Comparison of ENCODE assay signal across 9 cellular contexts in genomic region chr1:207910678-207911354, GRCh38. TPM values are rescaled to one million over a fixed set of nuclear protein-coding genes. Genes with fewer than 3 reads are reported as not detected.
DNase-seq lines count a peak whose midpoint lies in the region; ATAC-seq and TF ChIP-seq lines count a peak whose summit lies in the region.
"Had no signal": no experiment of that assay in that cellular context is flagged by ENCODE, and none has a peak within 500 bp of the region (broad histone marks: within the 10 kb centered on the region; RNA-seq: fewer than 3 reads in every experiment).

TSS of gene CD34 (minus strand) at chr1:207911125. CDS start at chr1:207911080, 45 bp downstream.

- ATAC-seq in upper lobe of left lung (ENCODE audit: low FRiP score in 2 of 2) = peak in 1 of 2 donors; percentile 80

- intact Hi-C loops in Calu3 (cut with micrococcal nuclease; ENCODE audit: unreplicated experiment) = no loop called here

- in situ Hi-C loops in endometrial microvascular endothelial cells (cut with HindIII; ENCODE audit: inconsistent ontology term, low pct_unique_long_range_greater_than_20kb, low sequenced_read_pairs) = no loop called here

- H3K27me3 ChIP-seq in Peyer's patch (peaks cover 0 to 5% of the 10 kb centered on the region in 2 donors), mucosa of rectum (ENCODE audit: control insufficient read depth in 2 of 2, insufficient read depth in 2 of 2, low read length in 2 of 2) (peaks cover 12 to 18% of the 10 kb centered on the region in 2 donors), upper lobe of left lung (peaks cover 0 to 8% (median 3%) of the 10 kb centered on the region in 4 donors)

- no peak for TF ChIP-seq POLR2A in Peyer's patch (IDR thresholded peaks at IDR 0.05)
- peak in 1 of 4 donors; percentile 30 for TF ChIP-seq POLR2A in upper lobe of left lung (IDR thresholded peaks at IDR 0.05)

- peaks cover 38% of the 10 kb centered on the region for H3K27me3 Mint-ChIP-seq in Calu3 (ENCODE audit: unreplicated experiment)

- H3K27ac Mint-ChIP-seq in Calu3 (ENCODE audit: unreplicated experiment) = peak within 1 kb of the TSS; percentile 4

- TF ChIP-seq CTCF in Calu3 (IDR thresholded peaks at IDR 0.05; ENCODE audit: unreplicated experiment) = no peak
- no peak for TF ChIP-seq CTCF in Peyer's patch (IDR thresholded peaks at IDR 0.05)
- no peak for TF ChIP-seq CTCF in upper lobe of left lung (IDR thresholded peaks at IDR 0.05)

- peaks cover 7% of the 10 kb centered on the region for H3K36me3 Mint-ChIP-seq in Calu3 (ENCODE audit: insufficient read depth, unreplicated experiment)

- H3K27ac ChIP-seq in Peyer's patch (peak within 1 kb of the TSS; percentile 3 to 54 (median 35)), mucosa of rectum (ENCODE audit: low read depth in 2 of 2, low read length in 2 of 2) (peak within 1 kb of the TSS; percentile 42 to 53), upper lobe of left lung (peak within 1 kb of the TSS; percentile 61 to 80 (median 79))
- H3K27ac ChIP-seq: HL-60 had no signal

- BruUV-seq in Calu3 (replicated peaks; lab: Mats Ljungman, UMichigan) = no TSS peak

- H3K36me3 ChIP-seq in Peyer's patch (no peaks in the 10 kb centered on the region), mucosa of rectum (ENCODE audit: control insufficient read depth in 2 of 2, insufficient read depth in 2 of 2, low read length in 2 of 2) (no peaks in the 10 kb centered on the region), upper lobe of left lung (no peaks in the 10 kb centered on the region)

- CTCF ChIA-PET in Calu3 (lab: Charles Lee) = interaction anchor here (1.0 to 1.1 kb wide), 2 partner anchors 13 to 25 kb away, joined by 3 read pairs; no protein-coding TSS in a partner anchor

- peak within 1 kb of the TSS; percentile 22 to 47 (median 36) for H3K4me3 ChIP-seq in Peyer's patch
- peak within 1 kb of the TSS; percentile 43 to 53 for H3K4me3 ChIP-seq in mucosa of rectum (ENCODE audit: low read length in 2 of 2)
- H3K4me3 ChIP-seq in upper lobe of left lung = peak within 1 kb of the TSS; percentile 18 to 55 (median 50)

- WGBS in upper lobe of left lung, 2 donors = 2 to 6% methylated on average over 14 to 47 of the region's 54 CpGs

- H3K9me3 ChIP-seq in Peyer's patch = no peaks in the 10 kb centered on the region
- no peaks in the 10 kb centered on the region for H3K9me3 ChIP-seq in mucosa of rectum (ENCODE audit: control insufficient read depth in 2 of 2, low read length in 2 of 2)
- no peaks in the 10 kb centered on the region for H3K9me3 ChIP-seq in upper lobe of left lung

- H3K4me3 Mint-ChIP-seq in Calu3 (ENCODE audit: low read depth, unreplicated experiment) = peak within 1 kb of the TSS; percentile 65

- no peaks in the 10 kb centered on the region for H3K9me3 Mint-ChIP-seq in Calu3 (ENCODE audit: low read depth, unreplicated experiment)

- H3K4me1 ChIP-seq in Peyer's patch = peaks cover 0 to 12% (median 3%) of the 10 kb centered on the region in 4 donors
- H3K4me1 ChIP-seq in mucosa of rectum (ENCODE audit: control insufficient read depth in 2 of 2, insufficient read depth in 2 of 2, low read length in 2 of 2) = no peaks in the 10 kb centered on the region
- H3K4me1 ChIP-seq in upper lobe of left lung = peaks cover 4 to 31% (median 25%) of the 10 kb centered on the region in 4 donors

- DNase-seq in Calu3 (peak; percentile 35), Peyer's patch (no peak), upper lobe of left lung (peak in 1 of 2 donors; percentile 90), NAMALWA (ENCODE audit: low spot score) (no peak), activated gamma-delta T cell (lab: John Stamatoyannopoulos, UW) (no peak), OCI-M1 (lab: John Stamatoyannopoulos, UW) (no peak)

- TF ChIP-seq EP300 in upper lobe of left lung (IDR thresholded peaks at IDR 0.05) = no peak

- peaks cover 26% of the 10 kb centered on the region for H3K4me1 Mint-ChIP-seq in Calu3 (ENCODE audit: low read depth, unreplicated experiment)

- H3K9ac ChIP-seq in mucosa of rectum (ENCODE audit: low read depth in 1 of 2, low read length in 2 of 2) = peak within 1 kb of the TSS in 1 of 2 donors; percentile 33

RNA-seq across cellular contexts. Expression of gene CD34, which starts in this region (rescaled TPM):
- total RNA-seq in Calu3 (2022) (0.24 and 0.34 TPM in 2 replicates), Peyer's patch (10 to 100 TPM in 3 of 4 donors, 1 to 10 TPM in 1; 4.6 to 21.9 (median 19.6) TPM), endometrial microvascular endothelial cells (ENCODE audit: inconsistent ontology term) (22.7 TPM), upper lobe of left lung (10 to 100 TPM in 5 of 6 donors, 1 to 10 TPM in 1; 8.8 to 78.2 (median 22.4) TPM)

Comparison
In these comparisons a context has a peak if more than half of its experiments do, and no peak if none do; other contexts are left out.
1. Peak in DNase-seq in Calu3; RNA of the gene not detected or under 1 TPM.